In the genomic region with DNA sequence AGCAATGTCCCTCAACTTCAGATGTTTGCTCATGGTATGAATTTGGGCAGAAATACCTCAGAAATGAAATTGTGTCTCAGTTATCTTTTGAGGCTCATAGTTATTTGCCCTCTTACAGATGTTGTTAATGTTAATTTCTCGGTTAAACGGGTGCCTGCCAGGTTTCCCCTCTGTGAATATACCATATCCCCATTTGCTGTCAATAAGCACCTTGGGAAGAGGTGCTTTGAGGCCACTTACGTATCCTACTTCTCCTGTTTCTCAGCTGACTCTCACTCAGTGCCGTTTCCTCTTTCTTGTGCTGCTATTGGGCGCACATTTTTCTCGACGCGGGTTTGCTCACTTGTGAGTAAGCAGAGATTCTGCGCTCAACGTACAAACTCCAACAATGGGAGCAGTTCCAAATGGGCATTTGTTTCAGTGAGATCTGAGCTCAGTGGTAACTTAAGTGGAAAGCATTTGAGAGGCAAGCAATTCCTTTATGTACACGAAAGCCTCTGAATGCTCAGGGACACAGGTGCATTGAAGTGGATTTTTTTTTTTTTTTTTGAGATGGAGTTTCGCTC, we compare ENCODE assay signal across 1 cellular context.
TF ChIP-seq lines count a peak whose summit lies in the region.

No MANE protein-coding gene starts in this region.

TF ChIP-seq in H1, 55 proteins besides CTCF, POLR2A, EP300 and RAD21:
- TF ChIP-seq BRCA1 (IDR thresholded peaks at IDR 0.05; ENCODE audit: low read depth, low read length) = no peak
- TF ChIP-seq JUND (IDR thresholded peaks at IDR 0.05; ENCODE audit: low read length) = no peak
- no peak for TF ChIP-seq MAFK (IDR thresholded peaks at IDR 0.05; ENCODE audit: low read depth, low read length)
- TF ChIP-seq, protein P1, sequence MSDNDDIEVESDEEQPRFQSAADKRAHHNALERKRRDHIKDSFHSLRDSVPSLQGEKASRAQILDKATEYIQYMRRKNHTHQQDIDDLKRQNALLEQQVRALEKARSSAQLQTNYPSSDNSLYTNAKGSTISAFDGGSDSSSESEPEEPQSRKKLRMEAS (IDR thresholded peaks at IDR 0.05) = no peak
- TF ChIP-seq SIRT6 (IDR thresholded peaks at IDR 0.05; ENCODE audit: low read length) = no peak
- no peak for TF ChIP-seq RXRA (IDR thresholded peaks at IDR 0.05; ENCODE audit: insufficient read depth, low read depth, low read length)
- no peak for TF ChIP-seq BACH1 (IDR thresholded peaks at IDR 0.05; ENCODE audit: low read length)
- no peak for TF ChIP-seq CTBP2 (IDR thresholded peaks at IDR 0.05; ENCODE audit: borderline replicate concordance, insufficient read depth, insufficient read length, low read length)
- TF ChIP-seq GABPA (IDR thresholded peaks at IDR 0.05; ENCODE audit: borderline replicate concordance, insufficient read depth, low read length) = no peak
